14 cellular contexts compared by ENCODE assay signal in the genomic region with DNA sequence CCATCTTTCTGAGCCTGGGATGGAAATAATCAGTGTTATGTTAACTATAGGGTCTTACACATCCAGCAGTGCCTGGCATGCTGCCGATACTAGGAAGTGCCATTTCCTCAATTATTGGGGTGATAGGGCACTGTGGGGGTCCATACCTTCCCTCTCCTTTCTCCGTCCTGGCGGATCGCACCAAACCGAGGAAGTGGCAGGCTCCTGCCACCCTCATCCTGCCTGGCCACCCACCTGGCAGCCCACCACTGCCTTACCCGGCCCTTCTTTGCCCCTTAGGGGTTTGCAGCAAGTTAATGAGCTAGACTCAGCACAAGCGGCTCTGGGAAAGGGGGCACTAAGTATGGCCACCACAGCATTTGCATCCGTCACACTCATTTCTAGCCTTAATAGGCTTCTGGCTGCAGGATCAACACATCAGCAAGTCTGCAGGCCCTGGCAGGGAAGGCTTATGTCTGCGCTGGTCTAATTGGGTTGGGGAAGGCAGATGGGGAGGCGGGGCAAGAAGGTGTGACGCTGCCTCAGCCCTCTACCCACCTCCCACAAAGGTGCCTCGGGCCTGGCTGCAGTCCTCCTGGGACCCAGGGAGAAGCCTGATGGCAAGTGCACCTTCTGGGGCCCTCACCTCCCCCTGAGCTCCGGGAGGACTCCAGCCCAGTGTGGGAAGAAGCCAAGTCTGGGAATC. TPM values are rescaled to one million over a fixed set of nuclear protein-coding genes. Genes with fewer than 3 reads are reported as not detected.
DNase-seq lines count a peak whose midpoint lies in the region; ATAC-seq and TF ChIP-seq lines count a peak whose summit lies in the region.
"Had no signal": no experiment of that assay in that cellular context is flagged by ENCODE, and none has a peak within 500 bp of the region (broad histone marks: within the 10 kb centered on the region; RNA-seq: fewer than 3 reads in every experiment).

No MANE protein-coding gene starts in this region.

- no peak for ATAC-seq in CD8-positive, alpha-beta T cell
- 0 out of 2 replicates have a peak, but pooled peaks have one; percentile 5 for ATAC-seq in WTC11
- no peak for ATAC-seq in HG03342 (IDR thresholded peaks at IDR 0.05; ENCODE audit: unreplicated experiment)
- no peak for ATAC-seq in GM19035 (IDR thresholded peaks at IDR 0.05; ENCODE audit: unreplicated experiment)
- no peak for ATAC-seq in HG02571 (IDR thresholded peaks at IDR 0.05; ENCODE audit: unreplicated experiment)

- CTCF ChIA-PET in CD8-positive, alpha-beta T cell (lab: Charles Lee) = interaction anchor here (0.7 to 6.1 kb wide), 35 partner anchors 8 to 251 kb away, joined by 3 to 95 read pairs (median 5); a partner anchor contains a TSS
- CTCF ChIA-PET in HEK293 (lab: Yijun Ruan, JAX) = interaction anchor here (0.5 to 8.7 kb wide), 61 partner anchors 9 to 979 kb away, joined by 3 to 296 read pairs (median 4); a partner anchor contains a TSS
- CTCF ChIA-PET in WTC11 (lab: Charles Lee) = interaction anchor here (0.6 to 8.0 kb wide), 29 partner anchors 9 to 243 kb away, joined by 3 to 177 read pairs (median 7); a partner anchor contains a TSS

- H3K27me3 ChIP-seq in CD8-positive, alpha-beta T cell (ENCODE audit: insufficient read depth, low read length) = peaks cover 20% of the 10 kb centered on the region
- H3K27me3 ChIP-seq: vagina had no signal

- H3K27ac Mint-ChIP-seq in CD8-positive, alpha-beta T cell = no peak overlapping the region
- no peak overlapping the region for H3K27ac Mint-ChIP-seq in WTC11
- H3K27ac Mint-ChIP-seq: activated naive CD8-positive, alpha-beta T cell treated with anti-CD3 and anti-CD28 coated beads, Interleukin-2, amount 50 U/mL, for 24 hours; dendritic cell treated with granulocyte-macrophage colony-stimulating factor and Interleukin-4, amounts not matched to agents 40 ng/mL and 50 ng/mL, for 4 days had no signal

- H3K4me1 ChIP-seq in CD8-positive, alpha-beta T cell (ENCODE audit: insufficient read depth, low read length) = peaks cover 20% of the 10 kb centered on the region
- peaks cover 3% of the 10 kb centered on the region; the same call in 1 of the 2 replicates for H3K4me1 ChIP-seq in HEK293 (ENCODE audit: control insufficient read depth, insufficient read depth, low read length)

- H3K9me3 ChIP-seq in CD8-positive, alpha-beta T cell (ENCODE audit: low read length) = no peaks in the 10 kb centered on the region
- H3K9me3 ChIP-seq in HEK293 (ENCODE audit: control insufficient read depth, insufficient read depth, low read depth, low read length) = no peaks in the 10 kb centered on the region
- H3K9me3 ChIP-seq: psoas muscle, vagina had no signal

- peaks cover 14% of the 10 kb centered on the region for H3K36me3 Mint-ChIP-seq in CD8-positive, alpha-beta T cell
- H3K36me3 Mint-ChIP-seq in WTC11 = peaks cover 10% of the 10 kb centered on the region; the same call in 1 of the 2 replicates

- intact Hi-C loops in CD8-positive, alpha-beta T cell (cut with DNase I, micrococcal nuclease) = loop anchor here (1.0 to 5.0 kb wide), 5 partner anchors 77 to 490 kb away; no protein-coding TSS in a partner anchor

- H3K4me3 Mint-ChIP-seq in CD8-positive, alpha-beta T cell = peak overlapping the region; percentile 29
- no peak overlapping the region for H3K4me3 Mint-ChIP-seq in WTC11
- H3K4me3 Mint-ChIP-seq: activated naive CD8-positive, alpha-beta T cell treated with anti-CD3 and anti-CD28 coated beads, Interleukin-2, amount 50 U/mL, for 24 hours; dendritic cell treated with granulocyte-macrophage colony-stimulating factor and Interleukin-4, amounts not matched to agents 40 ng/mL and 50 ng/mL, for 4 days had no signal

- H3K9me3 Mint-ChIP-seq in CD8-positive, alpha-beta T cell = no peaks in the 10 kb centered on the region
- no peaks in the 10 kb centered on the region for H3K9me3 Mint-ChIP-seq in WTC11
- H3K9me3 Mint-ChIP-seq: activated naive CD8-positive, alpha-beta T cell treated with anti-CD3 and anti-CD28 coated beads, Interleukin-2, amount 50 U/mL, for 24 hours; dendritic cell treated with granulocyte-macrophage colony-stimulating factor and Interleukin-4, amounts not matched to agents 40 ng/mL and 50 ng/mL, for 4 days had no signal

- POLR2A ChIA-PET in CD8-positive, alpha-beta T cell (lab: Charles Lee) = no interaction called here
- POLR2A ChIA-PET in HEK293 (lab: Yijun Ruan, JAX) = interaction anchor here (0.9 to 1.0 kb wide), 2 partner anchors 15 to 247 kb away, joined by 3 read pairs; no protein-coding TSS in a partner anchor
- POLR2A ChIA-PET in WTC11 (lab: Charles Lee) = interaction anchor here (1.0 to 1.9 kb wide), 2 partner anchors 38 to 125 kb away, joined by 3 to 5 read pairs; a partner anchor contains a TSS

- no peak for TF ChIP-seq CTCF in CD8-positive, alpha-beta T cell (IDR thresholded peaks at IDR 0.05)
- no peak for TF ChIP-seq CTCF in HEK293 (tag by site-specific recombination; IDR thresholded peaks at IDR 0.05)
- TF ChIP-seq CTCF in WTC11 (IDR thresholded peaks at IDR 0.05) = no peak

- H3K27me3 Mint-ChIP-seq in CD8-positive, alpha-beta T cell (ENCODE audit: low read depth) = peaks cover 35% of the 10 kb centered on the region
- peaks cover 39% of the 10 kb centered on the region for H3K27me3 Mint-ChIP-seq in WTC11 (ENCODE audit: low read depth)

- no peaks in the 10 kb centered on the region for H3K36me3 ChIP-seq in CD8-positive, alpha-beta T cell (ENCODE audit: insufficient read depth, low read length)
- peaks cover 3 to 42% of the 10 kb centered on the region in 2 experiments; a peak in 2 of 3 replicates for H3K36me3 ChIP-seq in HEK293 (ENCODE audit: control insufficient read depth in 2 of 2, insufficient read depth in 1 of 2, low read length in 2 of 2)
- H3K36me3 ChIP-seq: vagina had no signal

- H3K4me3 ChIP-seq in CD8-positive, alpha-beta T cell (ENCODE audit: low read depth, low read length) = no peak overlapping the region
- H3K4me3 ChIP-seq in HEK293 (ENCODE audit: low read depth, low read length) = no peak overlapping the region

- no peak overlapping the region for H3K27ac ChIP-seq in CD8-positive, alpha-beta T cell (ENCODE audit: low read depth, low read length)
- no peak overlapping the region for H3K27ac ChIP-seq in HEK293 (ENCODE audit: extremely low read depth, low read depth, low read length)
- H3K27ac ChIP-seq: HL-60 had no signal

- DNase-seq in CD8-positive, alpha-beta T cell = no peak
- DNase-seq in WTC11 (ENCODE audit: low spot score) (no peak), midbrain (lab: John Stamatoyannopoulos, UW) (peak; percentile 1)
- DNase-seq in activated CD8-positive, alpha-beta memory T cell treated with anti-CD3 and anti-CD28 coated beads for 24 hours = no peak

- H3K4me1 Mint-ChIP-seq in CD8-positive, alpha-beta T cell (ENCODE audit: low read depth) = peaks cover 21% of the 10 kb centered on the region
- H3K4me1 Mint-ChIP-seq in WTC11 = peaks cover 27% of the 10 kb centered on the region

TF ChIP-seq in HEK293, 187 proteins besides CTCF, POLR2A, EP300 and RAD21:
- TF ChIP-seq ZNF202 (tag by site-specific recombination; IDR thresholded peaks at IDR 0.05; ENCODE audit: borderline replicate concordance) (no peak), ZNF707 (tag by site-specific recombination; IDR thresholded peaks at IDR 0.05) (no peak), ZFP37 (tag by site-specific recombination; IDR thresholded peaks at IDR 0.05) (no peak), GLIS1 (tag by site-specific recombination; IDR thresholded peaks at IDR 0.05) (peak; percentile 69), ZNF600 (tag by site-specific recombination; IDR thresholded peaks at IDR 0.05) (peak; percentile 70), SP3 (tag by site-specific recombination; IDR thresholded peaks at IDR 0.05) (no peak)

TF ChIP-seq in WTC11, 78 proteins besides CTCF, POLR2A, EP300 and RAD21 (continues in another document):
- TF ChIP-seq, protein P1, sequence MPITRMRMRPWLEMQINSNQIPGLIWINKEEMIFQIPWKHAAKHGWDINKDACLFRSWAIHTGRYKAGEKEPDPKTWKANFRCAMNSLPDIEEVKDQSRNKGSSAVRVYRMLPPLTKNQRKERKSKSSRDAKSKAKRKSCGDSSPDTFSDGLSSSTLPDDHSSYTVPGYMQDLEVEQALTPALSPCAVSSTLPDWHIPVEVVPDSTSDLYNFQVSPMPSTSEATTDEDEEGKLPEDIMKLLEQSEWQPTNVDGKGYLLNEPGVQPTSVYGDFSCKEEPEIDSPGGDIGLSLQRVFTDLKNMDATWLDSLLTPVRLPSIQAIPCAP (CRISPR knock-in tag; IDR thresholded peaks at IDR 0.05) = no peak
- no peak for TF ChIP-seq ZNF671 (CRISPR knock-in tag; IDR thresholded peaks at IDR 0.05)
- no peak for TF ChIP-seq NR1H2 (CRISPR knock-in tag; IDR thresholded peaks at IDR 0.05)
- no peak for TF ChIP-seq TEAD4 (CRISPR knock-in tag; IDR thresholded peaks at IDR 0.05)
- no peak for TF ChIP-seq ZNF416 (CRISPR knock-in tag; IDR thresholded peaks at IDR 0.05)
- no peak for TF ChIP-seq ZNF121 (CRISPR knock-in tag; IDR thresholded peaks at IDR 0.05)
- TF ChIP-seq, protein P2, sequence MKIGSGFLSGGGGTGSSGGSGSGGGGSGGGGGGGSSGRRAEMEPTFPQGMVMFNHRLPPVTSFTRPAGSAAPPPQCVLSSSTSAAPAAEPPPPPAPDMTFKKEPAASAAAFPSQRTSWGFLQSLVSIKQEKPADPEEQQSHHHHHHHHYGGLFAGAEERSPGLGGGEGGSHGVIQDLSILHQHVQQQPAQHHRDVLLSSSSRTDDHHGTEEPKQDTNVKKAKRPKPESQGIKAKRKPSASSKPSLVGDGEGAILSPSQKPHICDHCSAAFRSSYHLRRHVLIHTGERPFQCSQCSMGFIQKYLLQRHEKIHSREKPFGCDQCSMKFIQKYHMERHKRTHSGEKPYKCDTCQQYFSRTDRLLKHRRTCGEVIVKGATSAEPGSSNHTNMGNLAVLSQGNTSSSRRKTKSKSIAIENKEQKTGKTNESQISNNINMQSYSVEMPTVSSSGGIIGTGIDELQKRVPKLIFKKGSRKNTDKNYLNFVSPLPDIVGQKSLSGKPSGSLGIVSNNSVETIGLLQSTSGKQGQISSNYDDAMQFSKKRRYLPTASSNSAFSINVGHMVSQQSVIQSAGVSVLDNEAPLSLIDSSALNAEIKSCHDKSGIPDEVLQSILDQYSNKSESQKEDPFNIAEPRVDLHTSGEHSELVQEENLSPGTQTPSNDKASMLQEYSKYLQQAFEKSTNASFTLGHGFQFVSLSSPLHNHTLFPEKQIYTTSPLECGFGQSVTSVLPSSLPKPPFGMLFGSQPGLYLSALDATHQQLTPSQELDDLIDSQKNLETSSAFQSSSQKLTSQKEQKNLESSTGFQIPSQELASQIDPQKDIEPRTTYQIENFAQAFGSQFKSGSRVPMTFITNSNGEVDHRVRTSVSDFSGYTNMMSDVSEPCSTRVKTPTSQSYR (CRISPR knock-in tag; IDR thresholded peaks at IDR 0.05) = no peak

RNA-seq across cellular contexts. Expression of a gene that starts 28.6 kb away (rescaled TPM):
- 1 to 10 TPM; 8.3 to 8.4 TPM for total RNA-seq in CD8-positive, alpha-beta T cell
- 57.7 to 59.2 TPM (median 58.7 TPM) in 3 replicates for total RNA-seq in WTC11 (2021)

RNA-seq across cellular contexts. Expression of a gene that starts 38.3 kb away (rescaled TPM):
- 10 to 100 TPM; 62.6 to 66.6 TPM for total RNA-seq in CD8-positive, alpha-beta T cell
- total RNA-seq in WTC11 (2021) = 152 to 162 TPM (median 153 TPM) in 3 replicates

RNA-seq across cellular contexts. Expression of a gene that starts 54.7 kb away (rescaled TPM):
- not detected for total RNA-seq in CD8-positive, alpha-beta T cell
- 13.4 to 16.8 TPM (median 15.6 TPM) in 3 replicates for total RNA-seq in WTC11 (2021)
- total RNA-seq: mesenteric fat pad, psoas muscle had no signal

Comparison
In these comparisons a context has a peak if more than half of its experiments do, and no peak if none do; other contexts are left out.
1. RNA of a gene that starts 54.7 kb away (total RNA-seq): 13.4 to 16.8 TPM in WTC11; not detected in CD8-positive, alpha-beta T cell; every median in the first group is over 10 times any median in the second.